9 cellular contexts compared by ENCODE assay signal in genomic region chr14:56482306-56482705, GRCh38.
DNase-seq lines count a peak whose midpoint lies in the region; ATAC-seq and TF ChIP-seq lines count a peak whose summit lies in the region.
"Had no signal": no experiment of that assay in that cellular context is flagged by ENCODE, and none has a peak within 500 bp of the region (broad histone marks: within the 10 kb centered on the region; RNA-seq: fewer than 3 reads in every experiment).

No MANE protein-coding gene starts in this region.

- intact Hi-C loops in posterior cingulate gyrus (cut with DNase I): no loop called here

- ATAC-seq in GM19397 (IDR thresholded peaks at IDR 0.05; ENCODE audit: unreplicated experiment) (no peak), GM21526 (IDR thresholded peaks at IDR 0.05; ENCODE audit: low FRiP score, unreplicated experiment) (no peak)
- ATAC-seq: T-helper 17 cell had no signal

- TF ChIP-seq CTCF in GM12874 (IDR thresholded peaks at IDR 0.05; ENCODE audit: insufficient read depth, low read depth, low read length): peak; percentile 4; the same call in 1 of the 2 replicates
- no peak for TF ChIP-seq CTCF in epithelial cell of esophagus (IDR thresholded peaks at IDR 0.05; ENCODE audit: insufficient read depth, low read depth, low read length, missing control alignments)

- in situ Hi-C loops in ACHN (cut with HindIII; ENCODE audit: low pct_ligation_motif_present, low pct_unique_long_range_greater_than_20kb, low sequenced_read_pairs): no loop called here

- DNase-seq in ACHN (peak; percentile 19), NCI-H748 treated with DMSO at 0.1 percent for 48 hours (lab: John Stamatoyannopoulos, UW) (peak; percentile 32), epithelial cell of esophagus (ENCODE audit: low read depth) (peak; percentile 28), posterior cingulate gyrus (no peak)
- DNase-seq in activated T-cell treated with anti-CD3 and anti-CD28 coated beads, Interleukin-2, amount 50 U/mL, for 48 hours: no peak
- DNase-seq: T-helper 17 cell had no signal

- H3K4me3 ChIP-seq in epithelial cell of esophagus (ENCODE audit: low read length): no peak overlapping the region

Comparison
In these comparisons a context has a peak if more than half of its experiments do, and no peak if none do; other contexts are left out.
1. DNase-seq: peak in ACHN (single experiment), NCI-H748 treated with DMSO at 0.1 percent for 48 hours (single experiment) and epithelial cell of esophagus (single experiment); none in activated T-cell treated with anti-CD3 and anti-CD28 coated beads, Interleukin-2, amount 50 U/mL, for 48 hours (0 of 2) and posterior cingulate gyrus (0 of 10).